ENCODE assay signal across 7 cellular contexts in genomic region chr7:95686109-95686508, GRCh38.
A peak's percentile ranks its signal among the peaks of the same experiment; 100 is the strongest.
DNase-seq lines count a peak whose midpoint lies in the region; ATAC-seq and TF ChIP-seq lines count a peak whose summit lies in the region.

No MANE protein-coding gene starts in this region.

- peaks cover 0 to 4% (median 0%) of the 10 kb centered on the region in 11 donors for H3K9me3 Mint-ChIP-seq in naive thymus-derived CD4-positive, alpha-beta T cell

- WGBS in esophagus squamous epithelium, 2 donors, result 11 to 14% methylated on average over 4 of the region's 4 CpGs

- ATAC-seq in naive thymus-derived CD4-positive, alpha-beta T cell, result peak; percentile 60

- no peaks in the 10 kb centered on the region for H3K36me3 ChIP-seq in esophagus squamous epithelium
- H3K36me3 ChIP-seq in naive thymus-derived CD4-positive, alpha-beta T cell (ENCODE audit: control insufficient read depth in 2 of 3, insufficient read depth in 3 of 3, low read length in 3 of 3), result no peaks in the 10 kb centered on the region

- no peak overlapping the region for H3K27ac Mint-ChIP-seq in naive thymus-derived CD4-positive, alpha-beta T cell

- no peak overlapping the region for H3K27ac ChIP-seq in esophagus squamous epithelium
- H3K27ac ChIP-seq in naive thymus-derived CD4-positive, alpha-beta T cell (ENCODE audit: low read depth, low read length), result no peak overlapping the region

- CTCF ChIA-PET in GM10248 (lab: Yijun Ruan, JAX), result interaction anchor here (0.7 to 7.8 kb wide), 17 partner anchors 8 to 437 kb away, joined by 3 to 240 read pairs (median 6); no protein-coding TSS in a partner anchor
- CTCF ChIA-PET in naive thymus-derived CD4-positive, alpha-beta T cell (lab: Charles Lee), result no interaction called here

- H3K27me3 ChIP-seq in esophagus squamous epithelium, result no peaks in the 10 kb centered on the region
- H3K27me3 ChIP-seq in naive thymus-derived CD4-positive, alpha-beta T cell (ENCODE audit: control insufficient read depth in 2 of 2, insufficient read depth in 2 of 2, low read length in 2 of 2), result no peaks in the 10 kb centered on the region

- H3K4me3 ChIP-seq in esophagus squamous epithelium, result no peak overlapping the region
- H3K4me3 ChIP-seq in naive thymus-derived CD4-positive, alpha-beta T cell (ENCODE audit: low read length), result no peak overlapping the region

- TF ChIP-seq CTCF in GM10248 (IDR thresholded peaks at IDR 0.05; ENCODE audit: control extremely low read depth, extremely low read depth, low read depth, missing control alignments) (peak; percentile 20), esophagus squamous epithelium (IDR thresholded peaks at IDR 0.05) (peak in 5 of 6 experiments; percentile 41 to 61 (median 60))

- intact Hi-C loops in esophagus squamous epithelium (cut with DNase I), result loop anchor here (5.0 kb wide), 1 partner anchor 159 kb away; no protein-coding TSS in a partner anchor
- intact Hi-C loops in naive thymus-derived CD4-positive, alpha-beta T cell (cut with micrococcal nuclease), result no loop called here

- peaks cover 0 to 8% (median 5%) of the 10 kb centered on the region in 5 donors for H3K27me3 Mint-ChIP-seq in naive thymus-derived CD4-positive, alpha-beta T cell

- H3K36me3 Mint-ChIP-seq in naive thymus-derived CD4-positive, alpha-beta T cell, result no peaks in the 10 kb centered on the region

- H3K9me3 ChIP-seq in esophagus squamous epithelium, result no peaks in the 10 kb centered on the region
- no peaks in the 10 kb centered on the region for H3K9me3 ChIP-seq in naive thymus-derived CD4-positive, alpha-beta T cell (ENCODE audit: control insufficient read depth in 2 of 3, low read length in 3 of 3)

- no peak for DNase-seq in GM10248 (ENCODE audit: extremely low spot score)
- DNase-seq in LoVo (ENCODE audit: low spot score), result peak; percentile 74
- peak; percentile 63 for DNase-seq in RPMI7951 (ENCODE audit: low read depth)
- no peak for DNase-seq in esophagus squamous epithelium (lab: John Stamatoyannopoulos, UW)
- DNase-seq in naive thymus-derived CD4-positive, alpha-beta T cell, result no peak
- DNase-seq in KG1 (lab: John Stamatoyannopoulos, UW), result no peak
- no peak for DNase-seq in ecto neural progenitor cell (ENCODE audit: low spot score)

- peaks cover 0 to 7% (median 0%) of the 10 kb centered on the region in 7 donors for H3K4me1 Mint-ChIP-seq in naive thymus-derived CD4-positive, alpha-beta T cell

- no peak overlapping the region for H3K4me3 Mint-ChIP-seq in naive thymus-derived CD4-positive, alpha-beta T cell

- TF ChIP-seq POLR2A in esophagus squamous epithelium (IDR thresholded peaks at IDR 0.05), result no peak

- peaks cover 5 to 25% (median 8%) of the 10 kb centered on the region in 3 donors for H3K4me1 ChIP-seq in esophagus squamous epithelium
- no peaks in the 10 kb centered on the region for H3K4me1 ChIP-seq in naive thymus-derived CD4-positive, alpha-beta T cell (ENCODE audit: control insufficient read depth in 2 of 2, insufficient read depth in 2 of 2, low read length in 2 of 2)

- POLR2A ChIA-PET in GM10248 (lab: Yijun Ruan, JAX), result interaction anchor here (0.8 kb wide), 1 partner anchor 141 kb away, joined by 6 read pairs; no protein-coding TSS in a partner anchor
- POLR2A ChIA-PET in naive thymus-derived CD4-positive, alpha-beta T cell (lab: Charles Lee), result no interaction called here

Comparison
In these comparisons a context has a peak if more than half of its experiments do, and no peak if none do; other contexts are left out.
1. DNase-seq: peak in LoVo (single experiment) and RPMI7951 (single experiment); none in GM10248 (single experiment), esophagus squamous epithelium (single experiment), naive thymus-derived CD4-positive, alpha-beta T cell (0 of 9), KG1 (single experiment) and ecto neural progenitor cell (single experiment).